Comparison of ENCODE assay signal across 20 cellular contexts in the genomic region with DNA sequence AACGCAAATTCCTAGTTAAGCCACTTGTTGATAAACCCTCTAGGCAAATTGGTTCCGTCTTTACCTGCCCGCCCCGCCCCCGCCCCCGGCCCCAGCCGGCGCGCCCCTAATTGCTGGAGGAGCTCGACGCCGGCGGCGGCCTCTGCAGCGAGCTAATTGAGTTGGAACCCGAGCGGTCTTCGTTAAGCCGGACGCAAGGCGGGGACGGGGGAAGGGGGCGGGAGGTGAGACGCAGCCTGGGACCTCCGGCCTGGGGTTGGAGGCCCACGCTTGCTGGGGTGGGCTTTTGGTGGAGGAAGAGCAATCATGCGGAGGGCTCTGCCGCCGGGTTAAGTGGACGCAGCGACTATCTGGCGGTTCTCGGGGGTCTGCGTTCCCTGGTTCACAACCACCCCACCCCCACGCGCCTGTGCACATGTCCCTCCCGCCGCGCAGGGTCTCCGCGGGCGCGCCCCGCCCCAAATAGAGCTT. TPM values are rescaled to one million over a fixed set of nuclear protein-coding genes. Genes with fewer than 3 reads are reported as not detected.
DNase-seq lines count a peak whose midpoint lies in the region; ATAC-seq and TF ChIP-seq lines count a peak whose summit lies in the region.
"Had no signal": no experiment of that assay in that cellular context is flagged by ENCODE, and none has a peak within 500 bp of the region (broad histone marks: within the 10 kb centered on the region; RNA-seq: fewer than 3 reads in every experiment).

No MANE protein-coding gene starts in this region.

- ATAC-seq in HG02938 (IDR thresholded peaks at IDR 0.05; ENCODE audit: unreplicated experiment), result no peak
- ATAC-seq: activated T-cell treated with anti-CD3 and anti-CD28 coated beads, Interleukin-2, amount 50 U/mL, for 4 hours; left ventricle myocardium superior; naive thymus-derived CD4-positive, alpha-beta T cell; stimulated activated effector memory CD8-positive, alpha-beta T cell treated with anti-CD3 and anti-CD28 coated beads, Interleukin-12 subunit alpha, Interleukin-12 subunit beta, amount 100 ng/mL, for 72 hours had no signal

- no peaks in the 10 kb centered on the region for H3K27me3 ChIP-seq in SJSA1 (replicated peaks)
- H3K27me3 ChIP-seq in hepatocyte, result peaks cover 100% of the 10 kb centered on the region

- peaks cover 32% of the 10 kb centered on the region for H3K4me1 ChIP-seq in SJSA1 (replicated peaks)
- peaks cover 49% of the 10 kb centered on the region for H3K4me1 ChIP-seq in hepatocyte (ENCODE audit: insufficient read depth)

- no peaks in the 10 kb centered on the region for H3K9me3 ChIP-seq in SJSA1 (replicated peaks)
- H3K9me3 ChIP-seq in hepatocyte (ENCODE audit: low read depth), result no peaks in the 10 kb centered on the region
- H3K9me3 ChIP-seq: tibial nerve had no signal

- H3K4me2 ChIP-seq in hepatocyte, result peak overlapping the region; percentile 89

- WGBS in hepatocyte (ENCODE audit: low lambda C conversion rate, missing lambda C conversion rate), result under 1% methylated on average over 20 of the region's 44 CpGs

- peak overlapping the region; percentile 36 for H3K4me3 ChIP-seq in SJSA1
- H3K4me3 ChIP-seq in hepatocyte, result peak overlapping the region; percentile 23

- no peaks in the 10 kb centered on the region for H3K9me2 ChIP-seq in hepatocyte (replicated peaks; ENCODE audit: insufficient read depth)

- H3K79me2 ChIP-seq in hepatocyte, result peaks cover 96% of the 10 kb centered on the region

- H2AFZ ChIP-seq in hepatocyte, result no peak overlapping the region

- TF ChIP-seq CTCF in GM10266 (IDR thresholded peaks at IDR 0.05; ENCODE audit: control insufficient read depth, insufficient read depth, low read depth, missing control alignments) (no peak), hepatocyte (IDR thresholded peaks at IDR 0.05; ENCODE audit: poor library complexity) (no peak)

- DNase-seq in GM10266 (ENCODE audit: extremely low spot score) (peak; percentile 28), SJSA1 (ENCODE audit: low read depth in 1 of 2, low spot score in 2 of 2) (no peak), hepatocyte (ENCODE audit: low spot score) (no peak), posterior vena cava (ENCODE audit: low spot score) (peak; percentile 51), T-helper 2 cell (no peak), nucleus accumbens (lab: John Stamatoyannopoulos, UW) (no peak), dermis blood vessel endothelial cell (no peak)
- DNase-seq: activated CD4-positive, alpha-beta memory T cell treated with anti-CD3 and anti-CD28 coated beads, Interleukin-2, amount 10 ng/mL, durations not matched to agents 7 days and 5 days; activated T-cell treated with anti-CD3 and anti-CD28 coated beads, Interleukin-2, amount 50 U/mL, for 4 hours; CD4-positive, CD25-positive, alpha-beta regulatory T cell; DMS53; left ventricle myocardium superior; naive thymus-derived CD4-positive, alpha-beta T cell; NCI-H1694; NCI-H226; RPMI8226; T-helper 1 cell had no signal

- intact Hi-C loops in posterior vena cava (cut with DNase I), result no loop called here

- H3K36me3 ChIP-seq in SJSA1 (peaks cover 37% of the 10 kb centered on the region), hepatocyte (replicated peaks; ENCODE audit: insufficient read depth, low read depth) (no peaks in the 10 kb centered on the region)
- H3K36me3 ChIP-seq: tibial nerve had no signal

- H4K20me1 ChIP-seq in hepatocyte (ENCODE audit: insufficient read depth, poor library complexity, severe bottlenecking), result peaks cover 2% of the 10 kb centered on the region

- H3K27ac ChIP-seq in SJSA1 (peak overlapping the region; percentile 54; the same call in 1 of the 2 replicates), hepatocyte (peak overlapping the region; percentile 83)

RNA-seq across cellular contexts. Expression of a gene that starts 12.7 kb away (rescaled TPM):
- 25.7 and 34.7 TPM in 2 replicates for total RNA-seq in SJSA1 (2014; rRNA removed; shearing (Covaris generic))
- total RNA-seq in hepatocyte (23.7 and 26.8 TPM in 2 replicates), posterior vena cava (1 to 10 TPM; 2.5 to 4.3 TPM), dermis blood vessel endothelial cell (0.14 and 0.17 TPM in 2 replicates)
- 30.0 and 37.4 TPM in 2 replicates for polyA plus RNA-seq in hepatocyte
- total RNA-seq: activated CD4-positive, alpha-beta memory T cell treated with anti-CD3 and anti-CD28 coated beads, Interleukin-2, amount 10 ng/mL, durations not matched to agents 7 days and 5 days; CD4-positive, CD25-positive, alpha-beta regulatory T cell; naive thymus-derived CD4-positive, alpha-beta T cell had no signal
- polyA plus RNA-seq: CD4-positive, CD25-positive, alpha-beta regulatory T cell; naive thymus-derived CD4-positive, alpha-beta T cell had no signal

RNA-seq across cellular contexts. Expression of a gene that starts 57.4 kb away (rescaled TPM):
- 9.4 and 11.7 TPM in 2 replicates for total RNA-seq in SJSA1 (2014; rRNA removed; shearing (Covaris generic))
- total RNA-seq in hepatocyte, result 8.1 and 21.5 TPM in 2 replicates
- polyA plus RNA-seq in hepatocyte, result 11.5 and 15.3 TPM in 2 replicates
- total RNA-seq in posterior vena cava, result 10 to 100 TPM; 11.8 to 14.1 TPM
- 14.5 and 17.7 TPM in 2 replicates for total RNA-seq in dermis blood vessel endothelial cell

Comparison
In these comparisons a context has a peak if more than half of its experiments do, and no peak if none do; other contexts are left out.
1. DNase-seq: peak in GM10266 (single experiment) and posterior vena cava (single experiment); none in SJSA1 (0 of 2), hepatocyte (single experiment), T-helper 2 cell (0 of 5), nucleus accumbens (0 of 56) and dermis blood vessel endothelial cell (single experiment).